Comparison of ENCODE assay signal across 1 cellular context in genomic region chrX:28848707-28849106, GRCh38.
TF ChIP-seq lines count a peak whose summit lies in the region.

No MANE protein-coding gene starts in this region.

TF ChIP-seq in HepG2, 621 proteins besides CTCF, POLR2A, EP300 and RAD21 (continued from another document):
- TF ChIP-seq ZNF362 (CRISPR knock-in tag; IDR thresholded peaks at IDR 0.05; ENCODE audit: borderline replicate concordance) = no peak
- no peak for TF ChIP-seq RELA (CRISPR knock-in tag; IDR thresholded peaks at IDR 0.05)
- TF ChIP-seq ZNF432 (CRISPR knock-in tag; IDR thresholded peaks at IDR 0.05; ENCODE audit: borderline replicate concordance) = no peak
- TF ChIP-seq ZNF207 (IDR thresholded peaks at IDR 0.05; ENCODE audit: borderline replicate concordance) = no peak
- TF ChIP-seq NFYC (CRISPR knock-in tag; IDR thresholded peaks at IDR 0.05) = no peak
